ENCODE assay signal across 27 cellular contexts in genomic region chr6:78353040-78353439, GRCh38.
A peak's percentile ranks its signal among the peaks of the same experiment; 100 is the strongest.
DNase-seq lines count a peak whose midpoint lies in the region; TF ChIP-seq lines count a peak whose summit lies in the region.
"Had no signal": no experiment of that assay in that cellular context is flagged by ENCODE, and none has a peak within 500 bp of the region (broad histone marks: within the 10 kb centered on the region; RNA-seq: fewer than 3 reads in every experiment).

No MANE protein-coding gene starts in this region.

- TF ChIP-seq EP300 in neural cell (conservative IDR thresholded peaks at IDR 0.05; ENCODE audit: poor library complexity, severe bottlenecking), result peak; percentile 75

- H2AFZ ChIP-seq in neural cell (ENCODE audit: low read depth, low read length), result no peak overlapping the region

- no peak overlapping the region for H3K9ac ChIP-seq in neural cell (ENCODE audit: low read length)
- H3K9ac ChIP-seq: BLaER1; BLaER1 treated with 17β-estradiol and CSF1 and Interleukin-3, amounts not matched to agents 10 nM and 100 nM had no signal

- H3K27me3 ChIP-seq in neural cell (ENCODE audit: insufficient read depth, low read depth, low read length), result no peaks in the 10 kb centered on the region
- H3K27me3 ChIP-seq: BE2C; BLaER1; BLaER1 treated with 17β-estradiol and CSF1 and Interleukin-3, amounts not matched to agents 10 nM and 100 nM had no signal

- no peak overlapping the region for H3K4me3 ChIP-seq in neural cell (ENCODE audit: low read length)
- H3K4me3 ChIP-seq: A549; BLaER1; BLaER1 treated with 17β-estradiol and CSF1 and Interleukin-3, amounts not matched to agents 10 nM and 100 nM had no signal

- H3K9me3 ChIP-seq in neural cell (ENCODE audit: low read length), result no peaks in the 10 kb centered on the region
- H3K9me3 ChIP-seq: A549; BE2C; BLaER1; BLaER1 treated with 17β-estradiol and CSF1 and Interleukin-3, amounts not matched to agents 10 nM and 100 nM; Caco-2 had no signal

- no peak for DNase-seq in T1000 (lab: John Stamatoyannopoulos, UW)
- DNase-seq: 8988T; ACHN; AML-193; BE2C; C1 segment of cervical spinal cord; Caco-2; Calu3; CD4-positive, alpha-beta memory T cell; CD4-positive, alpha-beta T cell; CD4-positive, CD25-positive, alpha-beta regulatory T cell; CD8-positive, alpha-beta memory T cell; CD8-positive, alpha-beta T cell; COR-L47; DMS 273 treated with DMSO at 0.1 percent for 48 hours; DMS153; DMS53; DMS79; DMS79 treated with DMSO at 0.1 percent for 48 hours; DND-41; EL had no signal

- no peak overlapping the region for H3K4me2 ChIP-seq in neural cell (ENCODE audit: low read length)
- H3K4me2 ChIP-seq: A549; BLaER1; BLaER1 treated with 17β-estradiol and CSF1 and Interleukin-3, amounts not matched to agents 10 nM and 100 nM had no signal

- no peaks in the 10 kb centered on the region for H4K20me1 ChIP-seq in neural cell (ENCODE audit: insufficient read depth)
- H4K20me1 ChIP-seq: BLaER1; BLaER1 treated with 17β-estradiol and CSF1 and Interleukin-3, amounts not matched to agents 10 nM and 100 nM had no signal

- TF ChIP-seq CTCF in neural cell (IDR thresholded peaks at IDR 0.05; ENCODE audit: poor library complexity, severe bottlenecking), result no peak

- TF ChIP-seq RAD21 in neural cell (conservative IDR thresholded peaks at IDR 0.05), result no peak

- H3F3A ChIP-seq in neural cell (ENCODE audit: insufficient read depth, low read length, poor library complexity, severe bottlenecking), result no peaks in the 10 kb centered on the region

- H3K9me2 ChIP-seq in neural cell (ENCODE audit: insufficient read depth, low read length), result no peaks in the 10 kb centered on the region

- H3K79me2 ChIP-seq in neural cell (replicated peaks; ENCODE audit: insufficient read depth, low read length), result no peaks in the 10 kb centered on the region

- H3K36me3 ChIP-seq in neural cell (ENCODE audit: insufficient read depth, low read length), result no peaks in the 10 kb centered on the region
- H3K36me3 ChIP-seq: BE2C; BLaER1; BLaER1 treated with 17β-estradiol and CSF1 and Interleukin-3, amounts not matched to agents 10 nM and 100 nM had no signal

- no peak overlapping the region for H3K27ac ChIP-seq in neural cell (ENCODE audit: low read length)
- H3K27ac ChIP-seq: 22Rv1; A549; BLaER1; BLaER1 treated with 17β-estradiol and CSF1 and Interleukin-3, amounts not matched to agents 10 nM and 100 nM; C4-2B had no signal

TF ChIP-seq in neural cell, 6 proteins besides CTCF, POLR2A, EP300 and RAD21:
- TF ChIP-seq POLR2AphosphoS5 (IDR thresholded peaks at IDR 0.05) (peak; percentile 77), TAF1 (IDR thresholded peaks at IDR 0.05; ENCODE audit: low read depth) (no peak), MXI1 (conservative IDR thresholded peaks at IDR 0.05; ENCODE audit: poor library complexity, severe bottlenecking) (no peak)
